Comparison of ENCODE assay signal across 15 cellular contexts in the genomic region with DNA sequence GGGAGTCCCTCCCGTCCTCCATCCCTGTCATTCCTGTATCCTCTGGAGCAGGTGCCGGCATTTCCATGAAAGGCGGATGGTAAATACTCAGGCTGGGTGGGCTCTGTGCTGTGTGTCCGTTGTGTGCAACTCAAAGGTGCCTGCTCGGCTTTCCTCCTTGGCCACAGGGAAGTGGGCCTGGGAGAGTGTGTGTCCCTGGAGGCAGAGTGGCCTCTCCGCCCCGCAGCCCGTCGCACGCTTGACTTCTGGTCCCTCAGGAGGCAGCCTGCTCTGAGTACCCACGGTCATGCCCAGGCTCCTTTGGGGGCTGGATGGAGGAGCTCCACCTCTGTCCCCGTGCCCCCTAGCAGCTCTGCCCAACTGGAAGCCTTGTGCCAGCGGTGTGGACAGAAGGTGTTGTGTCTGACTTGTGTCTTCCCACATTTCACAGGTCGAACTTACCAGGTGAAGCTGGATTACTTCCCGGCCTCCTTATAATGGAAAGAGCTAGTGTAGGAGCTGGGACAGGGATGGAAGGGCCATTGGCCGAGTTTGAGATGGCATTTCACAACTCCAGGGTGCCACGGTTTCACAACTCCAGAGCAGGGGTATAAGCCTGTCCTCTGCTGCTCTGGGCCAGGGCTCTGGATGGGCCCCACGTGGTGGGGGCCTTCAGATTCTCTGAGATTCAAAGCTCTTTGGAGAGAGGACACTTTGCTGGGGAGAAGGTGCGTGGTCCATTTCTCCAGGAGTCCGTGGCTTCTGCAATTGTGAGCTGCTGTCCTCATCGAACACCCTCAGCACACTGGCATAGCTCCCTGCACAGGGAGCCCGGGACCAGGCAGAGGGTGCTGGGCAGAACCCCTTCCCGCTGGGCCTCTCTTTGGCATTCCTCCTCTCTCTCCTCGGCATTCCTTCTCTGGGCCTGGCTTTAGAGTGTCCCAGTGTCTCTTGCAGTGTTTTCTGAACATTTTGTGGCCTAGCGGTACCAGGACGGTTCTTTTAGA.
DNase-seq lines count a peak whose midpoint lies in the region; ATAC-seq and TF ChIP-seq lines count a peak whose summit lies in the region.
"Had no signal": no experiment of that assay in that cellular context is flagged by ENCODE, and none has a peak within 500 bp of the region (broad histone marks: within the 10 kb centered on the region; RNA-seq: fewer than 3 reads in every experiment).

No MANE protein-coding gene starts in this region.

- no peak overlapping the region for H3K4me2 ChIP-seq in osteoblast (ENCODE audit: insufficient read depth, low read length)

- no peaks in the 10 kb centered on the region for H3K79me2 ChIP-seq in osteoblast (ENCODE audit: insufficient read depth, low read length)

- H3K27me3 ChIP-seq in lower lobe of right lung (ENCODE audit: low read depth) (no peaks in the 10 kb centered on the region), osteoblast (ENCODE audit: insufficient read depth, low read length) (peaks cover 24% of the 10 kb centered on the region)

- no peak overlapping the region for H3K4me3 ChIP-seq in lower lobe of right lung
- no peak overlapping the region for H3K4me3 ChIP-seq in osteoblast (ENCODE audit: insufficient read depth, low read length)

- peak; percentile 69 to 70 for ATAC-seq in lower lobe of right lung
- no peak for ATAC-seq in stimulated activated memory B cell treated with anti-CD40 and anti-IgM and Interleukin-4, amounts not matched to agents 10 μg/mL and 1 μg/mL and 100 μg/mL, for 72 hours
- ATAC-seq: HCT116 had no signal

- peaks cover 4% of the 10 kb centered on the region for H3K9me3 Mint-ChIP-seq in activated CD4-positive, alpha-beta T cell treated with anti-CD3 and anti-CD28 coated beads, Interleukin-2, amount 10 ng/mL, durations not matched to agents 24 days and 14 days
- H3K9me3 Mint-ChIP-seq in stimulated activated memory B cell treated with anti-CD40 and anti-IgM and Interleukin-4, amounts not matched to agents 10 μg/mL and 1 μg/mL and 100 μg/mL, for 72 hours, result peaks cover 5% of the 10 kb centered on the region

- TF ChIP-seq CTCF in lower lobe of right lung (IDR thresholded peaks at IDR 0.05) (no peak), GM10248 (IDR thresholded peaks at IDR 0.05; ENCODE audit: control extremely low read depth, extremely low read depth, low read depth, missing control alignments) (no peak), osteoblast (IDR thresholded peaks at IDR 0.05; ENCODE audit: extremely low read depth, low read depth, low read length) (no peak)

- H3K36me3 Mint-ChIP-seq in activated CD4-positive, alpha-beta T cell treated with anti-CD3 and anti-CD28 coated beads, Interleukin-2, amount 10 ng/mL, durations not matched to agents 24 days and 14 days (ENCODE audit: low read depth), result peaks cover 2% of the 10 kb centered on the region
- H3K36me3 Mint-ChIP-seq in stimulated activated memory B cell treated with anti-CD40 and anti-IgM and Interleukin-4, amounts not matched to agents 10 μg/mL and 1 μg/mL and 100 μg/mL, for 72 hours, result peaks cover 6% of the 10 kb centered on the region

- H4K20me1 ChIP-seq in osteoblast (ENCODE audit: insufficient read depth, low read length), result no peaks in the 10 kb centered on the region

- H3K4me1 Mint-ChIP-seq in activated CD4-positive, alpha-beta T cell treated with anti-CD3 and anti-CD28 coated beads, Interleukin-2, amount 10 ng/mL, durations not matched to agents 24 days and 14 days, result peaks cover 10% of the 10 kb centered on the region
- H3K4me1 Mint-ChIP-seq in stimulated activated memory B cell treated with anti-CD40 and anti-IgM and Interleukin-4, amounts not matched to agents 10 μg/mL and 1 μg/mL and 100 μg/mL, for 72 hours, result peaks cover 13% of the 10 kb centered on the region

- DNase-seq in activated CD4-positive, alpha-beta T cell treated with anti-CD3 and anti-CD28 coated beads, Interleukin-2, amount 10 ng/mL, durations not matched to agents 24 days and 14 days, result peak; percentile 51
- DNase-seq in activated CD4-positive, alpha-beta T cell treated with anti-CD3 and anti-CD28 coated beads, Interleukin-2, amount 50 U/mL, for 1 hour, result no peak
- peak; percentile 44 for DNase-seq in activated CD8-positive, alpha-beta memory T cell treated with anti-CD3 and anti-CD28 coated beads, Interleukin-2, amount 50 U/mL, for 48 hours
- no peak for DNase-seq in lower lobe of right lung
- DNase-seq in GM10248 (ENCODE audit: extremely low spot score), result no peak
- DNase-seq in DMS53 (lab: John Stamatoyannopoulos, UW), result no peak
- no peak for DNase-seq in osteoblast (ENCODE audit: insufficient read length, low spot score, missing footprints)
- DNase-seq: C1 segment of cervical spinal cord, COR-L47, DMS153, NCI-H1436 treated with DMSO at 0.1 percent for 48 hours, NCI-H2081 had no signal

- intact Hi-C loops in activated CD4-positive, alpha-beta T cell treated with anti-CD3 and anti-CD28 coated beads, Interleukin-2, amount 10 ng/mL, durations not matched to agents 24 days and 14 days (cut with micrococcal nuclease), result loop anchor here (10.0 kb wide), 1 partner anchor 384 kb away; no protein-coding TSS in a partner anchor
- intact Hi-C loops in lower lobe of right lung (cut with DNase I), result no loop called here

- peak overlapping the region; percentile 24 for H3K27ac ChIP-seq in lower lobe of right lung
- H3K27ac ChIP-seq in osteoblast (ENCODE audit: low read depth, low read length), result no peak overlapping the region
- H3K27ac ChIP-seq: 22Rv1 had no signal

- POLR2A ChIA-PET in GM10248 (lab: Yijun Ruan, JAX), result no interaction called here

- H3K4me1 ChIP-seq in lower lobe of right lung, result peaks cover 11% of the 10 kb centered on the region
- no peaks in the 10 kb centered on the region for H3K4me1 ChIP-seq in osteoblast (ENCODE audit: insufficient read depth, low read length)

- H3K36me3 ChIP-seq in lower lobe of right lung, result no peaks in the 10 kb centered on the region
- no peaks in the 10 kb centered on the region for H3K36me3 ChIP-seq in osteoblast (ENCODE audit: insufficient read depth, low read length)

- no peaks in the 10 kb centered on the region for H3K9me3 ChIP-seq in lower lobe of right lung
- no peaks in the 10 kb centered on the region for H3K9me3 ChIP-seq in osteoblast (ENCODE audit: low read depth, low read length)

- no peak overlapping the region for H3K27ac Mint-ChIP-seq in activated CD4-positive, alpha-beta T cell treated with anti-CD3 and anti-CD28 coated beads, Interleukin-2, amount 10 ng/mL, durations not matched to agents 24 days and 14 days
- peak overlapping the region; percentile 30 for H3K27ac Mint-ChIP-seq in stimulated activated memory B cell treated with anti-CD40 and anti-IgM and Interleukin-4, amounts not matched to agents 10 μg/mL and 1 μg/mL and 100 μg/mL, for 72 hours

- H3K4me3 Mint-ChIP-seq in activated CD4-positive, alpha-beta T cell treated with anti-CD3 and anti-CD28 coated beads, Interleukin-2, amount 10 ng/mL, durations not matched to agents 24 days and 14 days, result no peak overlapping the region
- no peak overlapping the region for H3K4me3 Mint-ChIP-seq in stimulated activated memory B cell treated with anti-CD40 and anti-IgM and Interleukin-4, amounts not matched to agents 10 μg/mL and 1 μg/mL and 100 μg/mL, for 72 hours

- no peaks in the 10 kb centered on the region for H3K27me3 Mint-ChIP-seq in activated CD4-positive, alpha-beta T cell treated with anti-CD3 and anti-CD28 coated beads, Interleukin-2, amount 10 ng/mL, durations not matched to agents 24 days and 14 days
- peaks cover 9% of the 10 kb centered on the region for H3K27me3 Mint-ChIP-seq in stimulated activated memory B cell treated with anti-CD40 and anti-IgM and Interleukin-4, amounts not matched to agents 10 μg/mL and 1 μg/mL and 100 μg/mL, for 72 hours

- CTCF ChIA-PET in GM10248 (lab: Yijun Ruan, JAX), result interaction anchor here (0.9 to 1.6 kb wide), 4 partner anchors 8 to 688 kb away, joined by 3 to 8 read pairs (median 4); no protein-coding TSS in a partner anchor

- no peak overlapping the region for H2AFZ ChIP-seq in osteoblast (ENCODE audit: low read length)

Comparison
In these comparisons a context has a peak if more than half of its experiments do, and no peak if none do; other contexts are left out.
1. DNase-seq: peak in activated CD4-positive, alpha-beta T cell treated with anti-CD3 and anti-CD28 coated beads, Interleukin-2, amount 10 ng/mL, durations not matched to agents 24 days and 14 days (single experiment) and activated CD8-positive, alpha-beta memory T cell treated with anti-CD3 and anti-CD28 coated beads, Interleukin-2, amount 50 U/mL, for 48 hours (single experiment); none in activated CD4-positive, alpha-beta T cell treated with anti-CD3 and anti-CD28 coated beads, Interleukin-2, amount 50 U/mL, for 1 hour (single experiment), lower lobe of right lung (single experiment), GM10248 (single experiment), DMS53 (single experiment) and osteoblast (single experiment).